Comparison of ENCODE assay signal across 20 cellular contexts in genomic region chr1:202007279-202007678, GRCh38. TPM values are rescaled to one million over a fixed set of nuclear protein-coding genes. Genes with fewer than 3 reads are reported as not detected.
DNase-seq lines count a peak whose midpoint lies in the region; ATAC-seq and TF ChIP-seq lines count a peak whose summit lies in the region.
"Had no signal": no experiment of that assay in that cellular context is flagged by ENCODE, and none has a peak within 500 bp of the region (broad histone marks: within the 10 kb centered on the region; RNA-seq: fewer than 3 reads in every experiment).

No MANE protein-coding gene starts in this region.

- H3K4me1 Mint-ChIP-seq in H9, result peaks cover 46 to 61% of the 10 kb centered on the region in 2 experiments
- H3K4me1 Mint-ChIP-seq in WTC11, result peaks cover 48% of the 10 kb centered on the region
- H3K4me1 Mint-ChIP-seq: activated naive CD8-positive, alpha-beta T cell treated with anti-CD3 and anti-CD28 coated beads for 36 hours had no signal

- H4K20me1 ChIP-seq in H9 (ENCODE audit: control insufficient read depth, insufficient read depth, insufficient read length), result no peaks in the 10 kb centered on the region

- H3K14ac ChIP-seq in H9 (ENCODE audit: insufficient read depth, low read length), result no peak overlapping the region; the same call in none of the 2 replicates

- no peak overlapping the region for H4K5ac ChIP-seq in H9 (ENCODE audit: insufficient read length, low read depth, low read length)

- no peak overlapping the region for H4K8ac ChIP-seq in H9 (replicated peaks; ENCODE audit: insufficient read length, low read depth, low read length)

- H2BK5ac ChIP-seq in H9 (ENCODE audit: insufficient read length, low read length), result no peak overlapping the region

- peak overlapping the region in 1 of 2 donors; percentile 17 for H3K4me3 ChIP-seq in left lung
- H3K4me3 ChIP-seq in rectal smooth muscle tissue (ENCODE audit: low read length), result peak overlapping the region; percentile 39
- H3K4me3 ChIP-seq in suprapubic skin, result no peak overlapping the region
- H3K4me3 ChIP-seq: SJCRH30, uterus had no signal

- TF ChIP-seq EP300 in suprapubic skin (IDR thresholded peaks at IDR 0.05), result no peak

- no peak for TF ChIP-seq CTCF in H9 (conservative IDR thresholded peaks at IDR 0.05)
- no peak for TF ChIP-seq CTCF in WTC11 (IDR thresholded peaks at IDR 0.05)
- no peak for TF ChIP-seq CTCF in left lung (IDR thresholded peaks at IDR 0.05)
- no peak for TF ChIP-seq CTCF in suprapubic skin (IDR thresholded peaks at IDR 0.05)

- peaks cover 16 to 44% (median 44%) of the 10 kb centered on the region in 3 experiments; a peak in 6 of 7 replicates for H3K36me3 Mint-ChIP-seq in H9 (ENCODE audit: insufficient read depth in 1 of 3, low read depth in 3 of 3)
- H3K36me3 Mint-ChIP-seq in WTC11, result peaks cover 31% of the 10 kb centered on the region

- 0 out of 5 replicates have a peak overlapping the region, but pooled peaks have one; percentile 32 to 58 for H3K4me3 Mint-ChIP-seq in H9
- H3K4me3 Mint-ChIP-seq in WTC11, result no peak overlapping the region
- H3K4me3 Mint-ChIP-seq: activated CD4-positive, alpha-beta T cell treated with anti-CD3 and anti-CD28 coated beads, Interleukin-2, amount 10 ng/mL, durations not matched to agents 24 days and 14 days; activated naive CD8-positive, alpha-beta T cell treated with anti-CD3 and anti-CD28 coated beads for 36 hours; stimulated activated naive B cell treated with anti-CD40 and anti-IgM and Interleukin-4, amounts not matched to agents 10 μg/mL and 1 μg/mL and 100 μg/mL, for 72 hours had no signal

- no peaks in the 10 kb centered on the region for H3K9me3 ChIP-seq in H9 (ENCODE audit: control insufficient read depth, low read depth, low read length)
- H3K9me3 ChIP-seq in left lung, result no peaks in the 10 kb centered on the region
- H3K9me3 ChIP-seq in suprapubic skin, result no peaks in the 10 kb centered on the region
- H3K9me3 ChIP-seq: SJCRH30, uterus had no signal

- TF ChIP-seq POLR2A in suprapubic skin (IDR thresholded peaks at IDR 0.05), result no peak

- peak overlapping the region; percentile 7 for H3K27ac ChIP-seq in H9 (ENCODE audit: insufficient read length, low read depth, low read length)
- peak overlapping the region; percentile 21 to 70 for H3K27ac ChIP-seq in left lung
- no peak overlapping the region for H3K27ac ChIP-seq in rectal smooth muscle tissue (ENCODE audit: low read depth, low read length)
- no peak overlapping the region for H3K27ac ChIP-seq in suprapubic skin
- H3K27ac ChIP-seq: SJCRH30, uterus had no signal

- H3K9ac ChIP-seq in H9 (ENCODE audit: extremely low read depth, insufficient read length, low read length) (no peak overlapping the region), rectal smooth muscle tissue (ENCODE audit: low read length) (no peak overlapping the region)

- no peaks in the 10 kb centered on the region for H3K27me3 Mint-ChIP-seq in H9 (ENCODE audit: low read depth)
- H3K27me3 Mint-ChIP-seq in WTC11 (ENCODE audit: low read depth), result no peaks in the 10 kb centered on the region
- H3K27me3 Mint-ChIP-seq: activated CD4-positive, alpha-beta T cell treated with anti-CD3 and anti-CD28 coated beads, Interleukin-2, amount 10 ng/mL, durations not matched to agents 24 days and 14 days; activated naive CD8-positive, alpha-beta T cell treated with anti-CD3 and anti-CD28 coated beads for 36 hours; stimulated activated naive B cell treated with anti-CD40 and anti-IgM and Interleukin-4, amounts not matched to agents 10 μg/mL and 1 μg/mL and 100 μg/mL, for 72 hours had no signal

- no peak overlapping the region for H3T11ph ChIP-seq in H9 (ENCODE audit: low read length)

- no peak overlapping the region for H2BK20ac ChIP-seq in H9 (ENCODE audit: low read depth, low read length, poor library complexity, severe bottlenecking)

- H3K56ac ChIP-seq in H9 (ENCODE audit: insufficient read length, low read depth, low read length), result no peak overlapping the region

- peak overlapping the region; percentile 77 for H2BK12ac ChIP-seq in H9 (ENCODE audit: insufficient read length, low read depth, low read length)

- H2BK120ac ChIP-seq in H9 (ENCODE audit: low read depth, low read length, poor library complexity, severe bottlenecking), result no peak overlapping the region

- no peaks in the 10 kb centered on the region for H3K79me2 ChIP-seq in H9 (ENCODE audit: insufficient read depth, low read length)

- peak overlapping the region; percentile 49 for H3K4me2 ChIP-seq in H9 (ENCODE audit: insufficient read depth, insufficient read length, low read length)

- peak overlapping the region; percentile 19 for H3K18ac ChIP-seq in H9 (ENCODE audit: insufficient read length, low read depth, low read length)

- H3K9me3 Mint-ChIP-seq in H9 (no peaks in the 10 kb centered on the region), WTC11 (no peaks in the 10 kb centered on the region)
- H3K9me3 Mint-ChIP-seq: activated CD4-positive, alpha-beta T cell treated with anti-CD3 and anti-CD28 coated beads, Interleukin-2, amount 10 ng/mL, durations not matched to agents 24 days and 14 days; activated naive CD8-positive, alpha-beta T cell treated with anti-CD3 and anti-CD28 coated beads for 36 hours; stimulated activated naive B cell treated with anti-CD40 and anti-IgM and Interleukin-4, amounts not matched to agents 10 μg/mL and 1 μg/mL and 100 μg/mL, for 72 hours had no signal

- no peak overlapping the region for H2AK5ac ChIP-seq in H9 (ENCODE audit: insufficient read length, low read length)

- H2BK15ac ChIP-seq in H9 (ENCODE audit: low read depth, low read length), result no peak overlapping the region

- no peak overlapping the region for H3K23ac ChIP-seq in H9 (ENCODE audit: insufficient read length, low read depth, low read length)

- CTCF ChIA-PET in WTC11 (lab: Charles Lee), result interaction anchor here (0.7 to 9.3 kb wide), 19 partner anchors 8 to 181 kb away, joined by 3 to 149 read pairs (median 3); partner anchors contain the start of genes GPR37L1 and RNPEP

- peak overlapping the region; percentile 31 for H4K91ac ChIP-seq in H9 (ENCODE audit: insufficient read length, low read depth, low read length)

- peaks cover 3 to 60% of the 10 kb centered on the region in 2 donors for H3K36me3 ChIP-seq in left lung
- H3K36me3 ChIP-seq in rectal smooth muscle tissue (ENCODE audit: control insufficient read depth, insufficient read depth, low read length), result peaks cover 24% of the 10 kb centered on the region
- H3K36me3 ChIP-seq in suprapubic skin, result peaks cover 44% of the 10 kb centered on the region
- H3K36me3 ChIP-seq: uterus had no signal

- no CpG with 5 or more reads among the region's 8 CpGs for WGBS in H9 (ENCODE audit: extremely low coverage, insufficient read length, low lambda C conversion rate)
- WGBS in suprapubic skin, result 57% methylated on average over 8 of the region's 8 CpGs

- POLR2A ChIA-PET in WTC11 (lab: Charles Lee), result interaction anchor here (0.6 to 1.3 kb wide), 5 partner anchors 8 to 111 kb away, joined by 3 to 4 read pairs (median 3); no protein-coding TSS in a partner anchor

- H3K27me3 ChIP-seq in H9 (ENCODE audit: insufficient read depth, low read length) (no peaks in the 10 kb centered on the region), left lung (no peaks in the 10 kb centered on the region), rectal smooth muscle tissue (ENCODE audit: control insufficient read depth, insufficient read depth, low read length) (no peaks in the 10 kb centered on the region), suprapubic skin (no peaks in the 10 kb centered on the region)
- H3K27me3 ChIP-seq: SJCRH30, uterus had no signal

- intact Hi-C loops in left lung (cut with DNase I), result loop anchor here in 1 of 2 donors (10.0 kb wide), 1 partner anchor 108 kb away; no protein-coding TSS in a partner anchor

- DNase-seq in H9 (no peak), WTC11 (ENCODE audit: low spot score) (no peak), left lung (no peak), GM19240 (ENCODE audit: insufficient read length, low spot score) (no peak), suprapubic skin (ENCODE audit: low spot score in 2 of 2) (no peak), foreskin melanocyte (no peak), kidney glomerular epithelial cell (lab: John Stamatoyannopoulos, UW) (no peak)
- DNase-seq: activated CD4-positive, alpha-beta T cell treated with anti-CD3 and anti-CD28 coated beads, Interleukin-2, amount 10 ng/mL, durations not matched to agents 24 days and 14 days; activated naive CD8-positive, alpha-beta T cell treated with anti-CD3 and anti-CD28 coated beads for 36 hours; AML-193; effector CD8-positive, alpha-beta T cell; GF-D8; KG1; NCI-H1417 treated with DMSO at 0.1 percent for 48 hours; NCI-H2227 treated with DMSO at 0.1 percent for 48 hours; SJCRH30; stimulated activated naive B cell treated with anti-CD40 and anti-IgM and Interleukin-4, amounts not matched to agents 10 μg/mL and 1 μg/mL and 100 μg/mL, for 72 hours; T1000; uterus had no signal

- H3K79me1 ChIP-seq in H9 (ENCODE audit: insufficient read depth, low read depth, low read length, poor library complexity, severe bottlenecking), result no peaks in the 10 kb centered on the region

- peaks cover 15% of the 10 kb centered on the region for H3K23me2 ChIP-seq in H9 (ENCODE audit: insufficient read length, low read depth, low read length, poor library complexity, severe bottlenecking)

- H3K4ac ChIP-seq in H9 (ENCODE audit: low read depth, low read length), result peak overlapping the region; percentile 8; the same call in 1 of the 2 replicates

- no peak for ATAC-seq in WTC11
- ATAC-seq in left lung, result peak; percentile 11
- ATAC-seq: stimulated activated naive B cell treated with anti-CD40 and anti-IgM and Interleukin-4, amounts not matched to agents 10 μg/mL and 1 μg/mL and 100 μg/mL, for 72 hours had no signal

- H3K27ac Mint-ChIP-seq in H9 (peak overlapping the region; percentile 94 to 99 (median 98)), WTC11 (peak overlapping the region; percentile 99)
- H3K27ac Mint-ChIP-seq: activated CD4-positive, alpha-beta T cell treated with anti-CD3 and anti-CD28 coated beads, Interleukin-2, amount 10 ng/mL, durations not matched to agents 24 days and 14 days; activated naive CD8-positive, alpha-beta T cell treated with anti-CD3 and anti-CD28 coated beads for 36 hours; stimulated activated naive B cell treated with anti-CD40 and anti-IgM and Interleukin-4, amounts not matched to agents 10 μg/mL and 1 μg/mL and 100 μg/mL, for 72 hours had no signal

- peaks cover 16% of the 10 kb centered on the region for H3K4me1 ChIP-seq in H9 (ENCODE audit: insufficient read depth, low read length)
- H3K4me1 ChIP-seq in left lung, result peaks cover 0 to 4% of the 10 kb centered on the region in 2 donors
- no peaks in the 10 kb centered on the region for H3K4me1 ChIP-seq in rectal smooth muscle tissue (ENCODE audit: control insufficient read depth, insufficient read depth, low read length)
- peaks cover 39% of the 10 kb centered on the region for H3K4me1 ChIP-seq in suprapubic skin
- H3K4me1 ChIP-seq: uterus had no signal

- H2AFZ ChIP-seq in H9 (ENCODE audit: low read length), result no peak overlapping the region

RNA-seq across cellular contexts. Expression of gene ELF3, which starts 3.1 kb away (rescaled TPM):
- 9.1 and 10.4 TPM in 2 replicates for total RNA-seq in H9 (2021)
- total RNA-seq in WTC11 (2021), result 13.7 to 15.0 TPM (median 14.4 TPM) in 3 replicates
- 100 to 1,000 TPM in 1 of 2 donors, 10 to 100 TPM in 1; 77.6 to 146 TPM for total RNA-seq in left lung
- 10 to 100 TPM; 10.8 to 39.9 (median 26.7) TPM for total RNA-seq in suprapubic skin

RNA-seq across cellular contexts. Expression of gene RNPEP, which starts 24.8 kb away (rescaled TPM):
- 49.2 and 49.9 TPM in 2 replicates for total RNA-seq in H9 (2021)
- 57.4 to 61.6 TPM (median 59.2 TPM) in 3 replicates for total RNA-seq in WTC11 (2021)
- total RNA-seq in left lung, result 10 to 100 TPM; 77.9 to 81.2 TPM
- 100 to 1,000 TPM in 1 of 4 donors, 10 to 100 TPM in 3; 53.3 to 107 (median 74.1) TPM for total RNA-seq in suprapubic skin

RNA-seq across cellular contexts. Expression of gene TIMM17A, which starts 52.0 kb away (rescaled TPM):
- 60.3 and 60.9 TPM in 2 replicates for total RNA-seq in H9 (2021)
- total RNA-seq in WTC11 (2021), result 50.3 to 56.1 TPM (median 51.2 TPM) in 3 replicates
- 10 to 100 TPM; 42.6 to 56.7 TPM for total RNA-seq in left lung
- 10 to 100 TPM; 18.8 to 24.8 (median 21.3) TPM for total RNA-seq in suprapubic skin

Comparison
In these comparisons a context has a peak if more than half of its experiments do, and no peak if none do; other contexts are left out.
1. H3K27ac ChIP-seq: peak in H9 (single experiment) and left lung (2 of 2); none in rectal smooth muscle tissue (single experiment) and suprapubic skin (single experiment).